ENCODE assay signal across 13 cellular contexts in the genomic region with DNA sequence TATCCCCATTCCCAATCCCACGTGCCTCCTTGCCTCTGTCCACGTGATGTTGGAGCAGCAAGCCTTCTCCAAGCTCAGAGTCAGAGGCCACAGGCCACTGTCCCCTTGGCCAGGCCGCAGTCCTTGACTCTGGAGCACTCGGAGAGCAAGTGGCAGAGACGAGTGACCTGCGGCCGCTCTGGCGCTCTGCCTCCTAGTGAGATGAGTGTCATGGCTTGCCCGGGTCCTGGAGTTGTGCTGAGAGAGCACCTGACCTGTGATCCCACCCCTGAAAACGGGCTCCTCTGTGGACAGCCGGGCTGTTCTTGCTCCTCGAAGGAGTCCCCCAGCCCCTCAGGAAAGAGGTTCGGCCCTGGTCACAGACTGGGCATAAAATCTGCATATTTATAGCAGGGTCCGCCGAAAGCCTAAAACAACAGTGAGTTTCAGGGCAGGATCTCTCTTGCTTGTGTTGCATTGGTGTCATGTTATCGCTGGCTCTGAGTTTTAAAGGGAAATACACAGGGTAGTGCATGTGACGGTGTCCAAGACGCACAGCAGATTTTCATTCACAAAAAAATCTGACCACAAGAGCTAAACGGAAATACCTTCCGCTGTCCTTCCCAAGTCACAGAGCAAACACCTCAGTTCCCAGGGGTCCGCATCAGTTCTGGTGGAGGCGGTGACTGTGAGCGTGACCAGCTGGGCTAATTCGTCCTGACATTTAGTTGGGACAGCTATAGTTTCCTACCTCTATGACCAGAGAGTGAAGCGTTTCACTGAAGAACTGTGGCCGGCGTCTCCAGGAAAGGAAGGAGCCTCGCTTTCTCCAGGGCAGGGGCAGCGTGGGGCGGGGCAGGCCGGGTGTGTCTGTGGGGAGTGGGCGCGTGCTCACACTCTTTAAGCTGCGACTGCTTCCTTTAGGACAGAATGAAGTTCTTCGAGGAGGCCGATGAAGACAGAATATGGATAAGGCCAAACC. TPM values are rescaled to one million over a fixed set of nuclear protein-coding genes. Genes with fewer than 3 reads are reported as not detected.
DNase-seq lines count a peak whose midpoint lies in the region; ATAC-seq and TF ChIP-seq lines count a peak whose summit lies in the region.
"Had no signal": no experiment of that assay in that cellular context is flagged by ENCODE, and none has a peak within 500 bp of the region (broad histone marks: within the 10 kb centered on the region; RNA-seq: fewer than 3 reads in every experiment).

No MANE protein-coding gene starts in this region.

- H3K9ac ChIP-seq in SK-N-MC (ENCODE audit: insufficient read length) = peak overlapping the region; percentile 50

- H3K4me3 ChIP-seq in SK-N-MC (no peak overlapping the region), gastrocnemius medialis (no peak overlapping the region)

- H3K27me3 Mint-ChIP-seq in activated naive CD4-positive, alpha-beta T cell treated with anti-CD3 and anti-CD28 coated beads, Interleukin-2, amount 50 U/mL, for 24 hours = no peaks in the 10 kb centered on the region
- H3K27me3 Mint-ChIP-seq: activated naive CD8-positive, alpha-beta T cell had no signal

- H3K36me3 Mint-ChIP-seq in activated naive CD4-positive, alpha-beta T cell treated with anti-CD3 and anti-CD28 coated beads, Interleukin-2, amount 50 U/mL, for 24 hours = peaks cover 1% of the 10 kb centered on the region
- H3K36me3 Mint-ChIP-seq: activated naive CD8-positive, alpha-beta T cell had no signal

- peak overlapping the region; percentile 7 for H3K4me3 Mint-ChIP-seq in activated naive CD4-positive, alpha-beta T cell treated with anti-CD3 and anti-CD28 coated beads, Interleukin-2, amount 50 U/mL, for 24 hours
- H3K4me3 Mint-ChIP-seq: activated naive CD8-positive, alpha-beta T cell had no signal

- no peaks in the 10 kb centered on the region for H3K27me3 ChIP-seq in gastrocnemius medialis

- H3K9me3 Mint-ChIP-seq in activated naive CD4-positive, alpha-beta T cell treated with anti-CD3 and anti-CD28 coated beads, Interleukin-2, amount 50 U/mL, for 24 hours = no peaks in the 10 kb centered on the region

- H3K27ac ChIP-seq in SK-N-MC (peak overlapping the region; percentile 79), gastrocnemius medialis (peak overlapping the region; percentile 45 to 96 (median 62))
- H3K27ac ChIP-seq: epithelial cell of prostate had no signal

- TF ChIP-seq POLR2A in gastrocnemius medialis (IDR thresholded peaks at IDR 0.05) = no peak

- peaks cover 12 to 21% of the 10 kb centered on the region in 2 donors for H3K4me1 ChIP-seq in gastrocnemius medialis

- no peak for DNase-seq in activated naive CD4-positive, alpha-beta T cell treated with anti-CD3 and anti-CD28 coated beads, Interleukin-2, amount 50 U/mL, for 16 hours
- DNase-seq in SK-N-MC (ENCODE audit: low read depth, low spot score) (no peak), left kidney (ENCODE audit: low read depth, low spot score) (peak; percentile 58), gastrocnemius medialis (peak in 1 of 2 donors; percentile 45), activated gamma-delta T cell (lab: John Stamatoyannopoulos, UW) (no peak)
- DNase-seq: cerebellar nuclear complex, head of caudate nucleus, NCI-H446 treated with DMSO at 0.1 percent for 48 hours had no signal

- TF ChIP-seq CTCF in gastrocnemius medialis (IDR thresholded peaks at IDR 0.05 in 4 of 5, conservative IDR thresholded peaks at IDR 0.05 in 1 of 5) = no peak

- H3K27ac Mint-ChIP-seq in activated naive CD4-positive, alpha-beta T cell treated with anti-CD3 and anti-CD28 coated beads, Interleukin-2, amount 50 U/mL, for 24 hours = no peak overlapping the region
- H3K27ac Mint-ChIP-seq: activated naive CD8-positive, alpha-beta T cell had no signal

- H3K36me3 ChIP-seq in SK-N-MC (ENCODE audit: insufficient read depth, low read length) (no peaks in the 10 kb centered on the region; the same call in 1 of the 2 replicates), gastrocnemius medialis (peaks cover 0 to 2% of the 10 kb centered on the region in 2 donors)

- H3K9me3 ChIP-seq in SK-N-MC (ENCODE audit: low read depth, low read length) = no peaks in the 10 kb centered on the region
- H3K9me3 ChIP-seq in gastrocnemius medialis = no peaks in the 10 kb centered on the region

- ATAC-seq in gastrocnemius medialis (peak; percentile 19 to 24), GM18868 (IDR thresholded peaks at IDR 0.05; ENCODE audit: unreplicated experiment) (no peak), HG03439 (IDR thresholded peaks at IDR 0.05; ENCODE audit: unreplicated experiment) (no peak)

- H3K4me1 Mint-ChIP-seq in activated naive CD4-positive, alpha-beta T cell treated with anti-CD3 and anti-CD28 coated beads, Interleukin-2, amount 50 U/mL, for 24 hours = peaks cover 29% of the 10 kb centered on the region

- intact Hi-C loops in gastrocnemius medialis (cut with DNase I; ENCODE audit: low total_unique reads) = no loop called here

- in situ Hi-C loops in gastrocnemius medialis (cut with MboI; ENCODE audit: low sequenced_read_pairs in 4 of 4) = no loop called here

RNA-seq across cellular contexts. Expression of gene FASN, which starts 10.3 kb away (rescaled TPM):
- total RNA-seq in gastrocnemius medialis = 10 to 100 TPM; 16.3 to 34.5 (median 26.3) TPM

RNA-seq across cellular contexts. Expression of gene DUS1L, which starts 42.7 kb away (rescaled TPM):
- total RNA-seq in gastrocnemius medialis = 100 to 1,000 TPM in 2 of 4 donors, 10 to 100 TPM in 2; 54.6 to 119 (median 83.2) TPM

RNA-seq across cellular contexts. Expression of gene GPS1, which starts 56.6 kb away (rescaled TPM):
- 100 to 1,000 TPM; 119 to 174 (median 137) TPM for total RNA-seq in gastrocnemius medialis

RNA-seq across cellular contexts. Expression of gene RFNG, which starts 56.7 kb away (rescaled TPM):
- 10 to 100 TPM; 29.6 to 64.9 (median 49.1) TPM for total RNA-seq in gastrocnemius medialis

Comparison
In these comparisons a context has a peak if more than half of its experiments do, and no peak if none do; other contexts are left out.
1. ATAC-seq: peak in gastrocnemius medialis (2 of 2); none in GM18868 (single experiment) and HG03439 (single experiment).